In genomic region chr13:30465541-30466357, GRCh38 we compare ENCODE assay signal across 8 cellular contexts. TPM values are rescaled to one million over a fixed set of nuclear protein-coding genes. Genes with fewer than 3 reads are reported as not detected.
DNase-seq lines count a peak whose midpoint lies in the region; ATAC-seq lines count a peak whose summit lies in the region.

HMGB1 (minus strand) TSS chr13:30465936; CDS start chr13:30463680, 2,256 bp downstream.

- peaks cover 31% of the 10 kb centered on the region for H3K36me3 Mint-ChIP-seq in activated CD8-positive, alpha-beta memory T cell treated with anti-CD3 and anti-CD28 coated beads, Interleukin-2, amount 10 ng/mL, durations not matched to agents 7 days and 5 days

- peak within 1 kb of the TSS; percentile 28 for H4K91ac ChIP-seq in mesenchymal stem cell (ENCODE audit: low read length)

- H4K8ac ChIP-seq in mesenchymal stem cell (ENCODE audit: low read length), result no peak within 1 kb of the TSS

- peak within 1 kb of the TSS; percentile 69 for H3K4me3 ChIP-seq in NT2/D1 (ENCODE audit: insufficient read length, low read depth)
- H3K4me3 ChIP-seq in endocrine pancreas (ENCODE audit: control insufficient read depth, insufficient read depth, low read length), result no peak within 1 kb of the TSS
- H3K4me3 ChIP-seq in mesenchymal stem cell (ENCODE audit: insufficient read depth in 1 of 2, low read depth in 1 of 2, low read length in 2 of 2), result peak within 1 kb of the TSS; percentile 78 to 79

- H2AK5ac ChIP-seq in mesenchymal stem cell (ENCODE audit: low read length, severe bottlenecking), result no peak within 1 kb of the TSS

- DNase-seq in COR-L47 (lab: John Stamatoyannopoulos, UW) (peak; percentile 99), HUDEP-2 (lab: John Stamatoyannopoulos, UW; ENCODE audit: unreplicated experiment in 76 of 76) (peak; percentile 73 to 99 (median 97)), NT2/D1 (ENCODE audit: low read depth, low spot score) (peak; percentile 95), mesenchymal stem cell (peak; percentile 99)
- peak; percentile 100 for DNase-seq in activated CD8-positive, alpha-beta memory T cell treated with anti-CD3 and anti-CD28 coated beads, Interleukin-2, amount 10 ng/mL, durations not matched to agents 7 days and 5 days
- peak; percentile 88 for DNase-seq in stimulated activated CD8-positive, alpha-beta memory T cell treated with anti-CD3 and anti-CD28 coated beads, Interleukin-12 subunit alpha, Interleukin-12 subunit beta, amount 100 ng/mL, for 4 hours (ENCODE audit: low read depth)

- H3K27me3 ChIP-seq in NT2/D1 (ENCODE audit: insufficient read depth, insufficient read length) (no peaks in the 10 kb centered on the region), endocrine pancreas (ENCODE audit: control insufficient read depth, insufficient read depth, low read length) (no peaks in the 10 kb centered on the region), mesenchymal stem cell (ENCODE audit: control insufficient read depth in 1 of 2, insufficient read depth in 1 of 2, low read length in 2 of 2) (no peaks in the 10 kb centered on the region)

- peak within 1 kb of the TSS; percentile 93 for H2BK5ac ChIP-seq in mesenchymal stem cell (ENCODE audit: low read depth, low read length, poor library complexity, severe bottlenecking)

- peak; percentile 77 for ATAC-seq in GM21381 (IDR thresholded peaks at IDR 0.05; ENCODE audit: unreplicated experiment)
- peak; percentile 93 for ATAC-seq in activated CD8-positive, alpha-beta memory T cell treated with anti-CD3 and anti-CD28 coated beads, Interleukin-2, amount 10 ng/mL, durations not matched to agents 7 days and 5 days

- H2BK120ac ChIP-seq in mesenchymal stem cell (ENCODE audit: low read depth, low read length), result peak within 1 kb of the TSS; percentile 100

- H3K4me1 ChIP-seq in NT2/D1 (ENCODE audit: insufficient read depth, insufficient read length), result no peaks in the 10 kb centered on the region
- H3K4me1 ChIP-seq in endocrine pancreas (ENCODE audit: control insufficient read depth, insufficient read depth, low read length), result peaks cover 15% of the 10 kb centered on the region
- H3K4me1 ChIP-seq in mesenchymal stem cell (ENCODE audit: control insufficient read depth, insufficient read depth, low read depth, low read length), result peaks cover 5% of the 10 kb centered on the region

- H3K4me3 Mint-ChIP-seq in activated CD8-positive, alpha-beta memory T cell treated with anti-CD3 and anti-CD28 coated beads, Interleukin-2, amount 10 ng/mL, durations not matched to agents 7 days and 5 days, result peak within 1 kb of the TSS; percentile 88

- no peak within 1 kb of the TSS for H3K23ac ChIP-seq in mesenchymal stem cell (ENCODE audit: low read length in 2 of 2)

- H3K14ac ChIP-seq in mesenchymal stem cell (ENCODE audit: low read length in 2 of 2), result peak within 1 kb of the TSS in 1 of 2 experiments; percentile 79

- H3K27ac Mint-ChIP-seq in activated CD8-positive, alpha-beta memory T cell treated with anti-CD3 and anti-CD28 coated beads, Interleukin-2, amount 10 ng/mL, durations not matched to agents 7 days and 5 days, result peak within 1 kb of the TSS; percentile 96

- H3K9ac ChIP-seq in NT2/D1 (ENCODE audit: insufficient read length, low read depth) (peak within 1 kb of the TSS; percentile 90), endocrine pancreas (ENCODE audit: control insufficient read depth, insufficient read depth, low read length) (peak within 1 kb of the TSS; percentile 63), mesenchymal stem cell (ENCODE audit: low read length) (peak within 1 kb of the TSS; percentile 92)

- H3K9me3 ChIP-seq in NT2/D1 (ENCODE audit: insufficient read depth, low read length) (no peaks in the 10 kb centered on the region), endocrine pancreas (ENCODE audit: control insufficient read depth, low read length) (no peaks in the 10 kb centered on the region), mesenchymal stem cell (ENCODE audit: control insufficient read depth, low read length) (no peaks in the 10 kb centered on the region)

- peak within 1 kb of the TSS; percentile 69 for H2BK15ac ChIP-seq in mesenchymal stem cell (ENCODE audit: low read depth, poor library complexity, severe bottlenecking)

- H2AFZ ChIP-seq in mesenchymal stem cell (ENCODE audit: low read depth, low read length), result no peak within 1 kb of the TSS

- no peaks in the 10 kb centered on the region for H3K9me3 Mint-ChIP-seq in activated CD8-positive, alpha-beta memory T cell treated with anti-CD3 and anti-CD28 coated beads, Interleukin-2, amount 10 ng/mL, durations not matched to agents 7 days and 5 days (ENCODE audit: low read depth)

- H3K18ac ChIP-seq in mesenchymal stem cell (ENCODE audit: low read depth in 1 of 2, low read length in 2 of 2), result peak within 1 kb of the TSS; percentile 75 to 90

- CTCF ChIA-PET in activated CD8-positive, alpha-beta memory T cell treated with anti-CD3 and anti-CD28 coated beads, Interleukin-2, amount 10 ng/mL, durations not matched to agents 7 days and 5 days (lab: Charles Lee), result interaction anchor here (0.5 to 2.3 kb wide), 6 partner anchors 12 to 352 kb away, joined by 3 to 5 read pairs (median 3); no protein-coding TSS in a partner anchor

- peaks cover 3% of the 10 kb centered on the region for H3K79me1 ChIP-seq in mesenchymal stem cell (replicated peaks; ENCODE audit: low read length, poor library complexity, severe bottlenecking)

- no peak within 1 kb of the TSS for H2BK12ac ChIP-seq in mesenchymal stem cell (ENCODE audit: low read length in 2 of 2)

- H3K27me3 Mint-ChIP-seq in activated CD8-positive, alpha-beta memory T cell treated with anti-CD3 and anti-CD28 coated beads, Interleukin-2, amount 10 ng/mL, durations not matched to agents 7 days and 5 days, result no peaks in the 10 kb centered on the region

- under 1% methylated on average over 55 of the region's 64 CpGs for WGBS in mesenchymal stem cell

- H3K4ac ChIP-seq in mesenchymal stem cell (ENCODE audit: low read depth in 1 of 2, low read length in 2 of 2), result peak within 1 kb of the TSS; percentile 15 to 69

- peaks cover 31% of the 10 kb centered on the region for H3K36me3 ChIP-seq in NT2/D1 (ENCODE audit: insufficient read depth, insufficient read length, low read length)
- H3K36me3 ChIP-seq in endocrine pancreas (ENCODE audit: control insufficient read depth, insufficient read depth, low read length), result no peaks in the 10 kb centered on the region
- peaks cover 0 to 20% of the 10 kb centered on the region in 2 experiments for H3K36me3 ChIP-seq in mesenchymal stem cell (ENCODE audit: control insufficient read depth in 1 of 2, insufficient read depth in 2 of 2, low read depth in 1 of 2, low read length in 2 of 2)

- H3K27ac ChIP-seq in mesenchymal stem cell (ENCODE audit: low read length, poor library complexity, severe bottlenecking), result peak within 1 kb of the TSS; percentile 72

- peak within 1 kb of the TSS; percentile 91 for H3K4me2 ChIP-seq in mesenchymal stem cell (ENCODE audit: low read length, poor library complexity, severe bottlenecking)

- H3K4me1 Mint-ChIP-seq in activated CD8-positive, alpha-beta memory T cell treated with anti-CD3 and anti-CD28 coated beads, Interleukin-2, amount 10 ng/mL, durations not matched to agents 7 days and 5 days, result peaks cover 28% of the 10 kb centered on the region

RNA-seq across cellular contexts. Expression of gene HMGB1, which starts in this region (rescaled TPM):
- 100 to 1,000 TPM; 716 to 739 TPM for total RNA-seq in activated CD8-positive, alpha-beta memory T cell treated with anti-CD3 and anti-CD28 coated beads, Interleukin-2, amount 10 ng/mL, durations not matched to agents 7 days and 5 days
- 349 TPM for polyA plus RNA-seq in mesenchymal stem cell (2013, experiment 1 of 2)
- polyA plus RNA-seq in mesenchymal stem cell (2013, experiment 2 of 2), result 353 TPM
